ENCODE assay signal across 8 cellular contexts in the genomic region with DNA sequence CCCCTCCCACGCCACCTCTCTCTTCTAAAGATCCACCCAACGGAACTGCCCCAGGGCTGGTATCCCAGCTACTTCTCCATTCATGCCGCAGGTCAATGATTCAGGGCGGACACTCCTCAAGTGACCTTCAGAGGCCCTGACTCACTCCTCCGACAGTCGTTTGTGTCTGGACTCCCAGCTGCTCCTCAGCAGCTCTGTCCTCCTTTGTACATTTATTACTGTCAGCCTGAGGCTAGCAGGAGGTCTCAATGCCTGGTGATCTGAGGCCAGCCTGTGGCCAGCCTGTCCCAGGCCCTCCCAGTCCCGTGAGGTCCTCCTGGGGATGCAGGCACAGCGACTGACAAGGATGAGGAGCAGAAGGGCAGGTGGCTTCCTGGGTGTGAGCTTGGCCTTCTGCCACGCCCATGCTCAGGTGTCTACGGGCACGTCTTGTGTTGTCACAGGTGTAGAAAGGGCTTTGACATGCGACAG. TPM values are rescaled to one million over a fixed set of nuclear protein-coding genes. Genes with fewer than 3 reads are reported as not detected.
DNase-seq lines count a peak whose midpoint lies in the region; ATAC-seq, FAIRE-seq and TF ChIP-seq lines count a peak whose summit lies in the region.
"Not testable (repeated sequence)": the region's sequence is repeated elsewhere in the genome, so short reads cannot be mapped to it uniquely, and the experiment has no call there.

No MANE protein-coding gene starts in this region.

- not testable (repeated sequence) for H3K27me3 Mint-ChIP-seq in astrocyte (ENCODE audit: low read depth, unreplicated experiment); nephron progenitor cell (ENCODE audit: low read depth, poor library complexity)

- not testable (repeated sequence) for H2AFZ ChIP-seq in HCT116 (ENCODE audit: low read depth, low read length, poor library complexity, severe bottlenecking); PC-3 (ENCODE audit: low read length); astrocyte (ENCODE audit: low read depth, low read length)

- TF ChIP-seq EP300 in transverse colon (IDR thresholded peaks at IDR 0.05; ENCODE audit: low read depth) = not testable (repeated sequence)

- peak overlapping the region; percentile 33; the same call in 1 of the 2 replicates for H3K27ac ChIP-seq in HCT116 (ENCODE audit: low read depth, low read length)
- H3K27ac ChIP-seq in PC-3 (ENCODE audit: low read length) = peak overlapping the region; percentile 95
- not testable (repeated sequence) for H3K27ac ChIP-seq in astrocyte (ENCODE audit: low read depth, low read length); transverse colon

- TF ChIP-seq RAD21 in HCT116 (IDR thresholded peaks at IDR 0.05; ENCODE audit: low read depth) = not testable (repeated sequence)

- H3K36me3 Mint-ChIP-seq in astrocyte (ENCODE audit: low read depth, unreplicated experiment); nephron progenitor cell (ENCODE audit: low read depth): not testable (repeated sequence)

- H4K20me1 ChIP-seq in HCT116 (ENCODE audit: insufficient read depth); PC-3 (ENCODE audit: low read length); astrocyte (ENCODE audit: insufficient read depth, low read length): not testable (repeated sequence)

- H3K9me2 ChIP-seq in HCT116 (ENCODE audit: insufficient read depth); PC-3 (replicated peaks; ENCODE audit: low read length): not testable (repeated sequence)

- intact Hi-C loops in HCT116 (cut with micrococcal nuclease) = loop anchor here (2.0 kb wide), 1 partner anchor 23 kb away; a partner anchor contains a TSS
- intact Hi-C loops in PC-3 (cut with micrococcal nuclease); transverse colon (cut with DNase I; ENCODE audit: low total_unique reads): not testable (repeated sequence)

- POLR2A ChIA-PET in HCT116 (lab: Charles Lee); PC-3 (lab: Charles Lee; ENCODE audit: unreplicated experiment): not testable (repeated sequence)

- not testable (repeated sequence) for H3K36me3 ChIP-seq in HCT116 (ENCODE audit: control insufficient read depth in 1 of 2, insufficient read depth in 2 of 2, low read length in 2 of 2); PC-3 (ENCODE audit: low read depth, low read length); astrocyte (ENCODE audit: insufficient read depth, low read length); transverse colon

- H3K27me3 ChIP-seq in HCT116 (ENCODE audit: insufficient read depth, low read length); PC-3 (ENCODE audit: low read length); astrocyte (ENCODE audit: insufficient read depth, low read length); transverse colon: not testable (repeated sequence)

- H3K4me1 ChIP-seq in HCT116 (ENCODE audit: control insufficient read depth in 1 of 2, insufficient read depth in 2 of 2, low read length in 2 of 2) (peaks cover 27 to 29% of the 10 kb centered on the region in 2 experiments), PC-3 (ENCODE audit: insufficient read depth, low read length) (peaks cover 29% of the 10 kb centered on the region), transverse colon (peaks cover 5 to 22% (median 14%) of the 10 kb centered on the region in 4 donors)
- not testable (repeated sequence) for H3K4me1 ChIP-seq in astrocyte (ENCODE audit: insufficient read depth, low read length)

- RAD21 ChIA-PET in HCT116 (lab: Charles Lee; ENCODE audit: low non-redundant PET in 1 of 2, low total read pairs in 2 of 2, uncharacterized antibody in 2 of 2, unreplicated experiment in 2 of 2) = not testable (repeated sequence)

- CTCF ChIA-PET in HCT116 (lab: Charles Lee) = interaction anchor here (0.7 kb wide), 1 partner anchor 29 kb away, joined by 3 read pairs; no protein-coding TSS in a partner anchor
- CTCF ChIA-PET in PC-3 (lab: Charles Lee) = not testable (repeated sequence)

- peak overlapping the region in 1 of 2 experiments; percentile 20; a peak in 1 of 4 replicates for H3K4me3 ChIP-seq in HCT116 (replicated peaks in 1 of 2; ENCODE audit: low read depth in 1 of 2, low read length in 2 of 2)
- peak overlapping the region; percentile 35; the same call in 1 of the 2 replicates for H3K4me3 ChIP-seq in PC-3 (ENCODE audit: low read length)
- H3K4me3 ChIP-seq in astrocyte (ENCODE audit: insufficient read depth, low read depth, low read length); transverse colon: not testable (repeated sequence)

- not testable (repeated sequence) for TF ChIP-seq POLR2A in HCT116 (IDR thresholded peaks at IDR 0.05; ENCODE audit: borderline replicate concordance, extremely low read depth, insufficient read depth, insufficient read length); transverse colon (IDR thresholded peaks at IDR 0.05)

- H3K79me2 ChIP-seq in HCT116 (ENCODE audit: insufficient read depth, low read length); PC-3 (ENCODE audit: low read length); astrocyte (ENCODE audit: insufficient read depth, low read length): not testable (repeated sequence)

- not testable (repeated sequence) for FAIRE-seq in astrocyte (lab: Jason Lieb, UNC)

- 74% methylated on average over 11 of the region's 12 CpGs; no CpG with 5 or more reads in 1 of the 2 donors for WGBS in transverse colon (ENCODE audit: low coverage in 1 of 2), 2 donors

- peak; percentile 46 for ATAC-seq in HCT116
- not testable (repeated sequence) for ATAC-seq in PC-3

- H3K4me1 Mint-ChIP-seq in astrocyte (ENCODE audit: low read depth, unreplicated experiment) (peaks cover 21% of the 10 kb centered on the region), nephron progenitor cell (peaks cover 75% of the 10 kb centered on the region)

- H3K9me3 ChIP-seq in HCT116 (ENCODE audit: control insufficient read depth in 1 of 2, insufficient read depth in 1 of 2, low read depth in 1 of 2, low read length in 2 of 2); PC-3 (ENCODE audit: low read length); astrocyte (ENCODE audit: insufficient read depth, low read depth, low read length); transverse colon: not testable (repeated sequence)

- H3K27ac Mint-ChIP-seq in astrocyte (ENCODE audit: unreplicated experiment) = peak overlapping the region; percentile 72
- H3K27ac Mint-ChIP-seq in nephron progenitor cell = peak overlapping the region; percentile 81

- DNase-seq in COR-L47 (lab: John Stamatoyannopoulos, UW) = peak; percentile 28
- peak; percentile 61 for DNase-seq in HCT116 (ENCODE audit: low read depth, low spot score)
- DNase-seq in NCI-H2107 treated with DMSO at 0.1 percent for 48 hours (lab: John Stamatoyannopoulos, UW; ENCODE audit: unreplicated experiment) = peak; percentile 40
- peak; percentile 66 for DNase-seq in PC-3
- not testable (repeated sequence) for DNase-seq in astrocyte (ENCODE audit: low read depth); nephron progenitor cell
- DNase-seq in foreskin melanocyte = peak; percentile 84
- DNase-seq in transverse colon = peak; percentile 62

- in situ Hi-C loops in transverse colon (cut with MboI; ENCODE audit: low pct_ligation_motif_present in 1 of 4, low pct_unique_long_range_greater_than_20kb in 1 of 4, low sequenced_read_pairs in 3 of 4) = not testable (repeated sequence)

- not testable (repeated sequence) for H3F3A ChIP-seq in PC-3 (ENCODE audit: low read length, unreplicated experiment)

- not testable (repeated sequence) for H3K4me3 Mint-ChIP-seq in astrocyte (ENCODE audit: unreplicated experiment); nephron progenitor cell

- H3K4me2 ChIP-seq in HCT116 (ENCODE audit: low read length) = peak overlapping the region; percentile 73
- H3K4me2 ChIP-seq in PC-3 (ENCODE audit: low read length) = peak overlapping the region; percentile 74
- not testable (repeated sequence) for H3K4me2 ChIP-seq in astrocyte (ENCODE audit: low read length)

- not testable (repeated sequence) for H3K9me3 Mint-ChIP-seq in astrocyte (ENCODE audit: unreplicated experiment); nephron progenitor cell

- not testable (repeated sequence) for BruUV-seq in HCT116 (replicated peaks; lab: Mats Ljungman, UMichigan); PC-3 (replicated peaks; lab: Mats Ljungman, UMichigan)

- not testable (repeated sequence) for TF ChIP-seq CTCF in HCT116 (IDR thresholded peaks at IDR 0.05 in 2 of 3, conservative IDR thresholded peaks at IDR 0.05 in 1 of 3; ENCODE audit: borderline replicate concordance in 1 of 3, insufficient read depth in 1 of 3, low read depth in 2 of 3, low read length in 2 of 3); PC-3 (conservative IDR thresholded peaks at IDR 0.05; ENCODE audit: low read depth, low read length); astrocyte (IDR thresholded peaks at IDR 0.05; ENCODE audit: insufficient read depth, low read depth, low read length); nephron progenitor cell (IDR thresholded peaks at IDR 0.05); transverse colon (IDR thresholded peaks at IDR 0.05)

- not testable (repeated sequence) for H3K9ac ChIP-seq in HCT116 (ENCODE audit: low read length); astrocyte (ENCODE audit: low read length)
- H3K9ac ChIP-seq in PC-3 (ENCODE audit: low read length) = peak overlapping the region; percentile 70

TF ChIP-seq in HCT116, 20 proteins besides CTCF, POLR2A, EP300 and RAD21 (continues in another document):
- TF ChIP-seq SP1 (IDR thresholded peaks at IDR 0.05; ENCODE audit: low read depth) (peak; percentile 40; the same call in 1 of the 2 replicates), TCF7L2 (IDR thresholded peaks at IDR 0.05; ENCODE audit: borderline replicate concordance, extremely low read depth, insufficient read depth, insufficient read length) (peak; percentile 39), JUND (IDR thresholded peaks at IDR 0.05) (peak; percentile 31; the same call in 1 of the 2 replicates), CBX3 (IDR thresholded peaks at IDR 0.05; ENCODE audit: low read depth) (peak; percentile 9; the same call in 1 of the 2 replicates)
- TF ChIP-seq, protein P1, sequence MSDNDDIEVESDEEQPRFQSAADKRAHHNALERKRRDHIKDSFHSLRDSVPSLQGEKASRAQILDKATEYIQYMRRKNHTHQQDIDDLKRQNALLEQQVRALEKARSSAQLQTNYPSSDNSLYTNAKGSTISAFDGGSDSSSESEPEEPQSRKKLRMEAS (IDR thresholded peaks at IDR 0.05) = peak; percentile 55; the same call in 1 of the 2 replicates

RNA-seq across cellular contexts. Expression of a gene that starts 24.2 kb away (rescaled TPM):
- total RNA-seq in HCT116 (2021; ENCODE audit: unreplicated experiment) (18.6 TPM), PC-3 (2014; rRNA removed) (15.5 and 17.2 TPM in 2 replicates), astrocyte (11.7 and 12.7 TPM in 2 replicates), transverse colon (10 to 100 TPM; 36.7 to 75.8 (median 56.9) TPM)
- 14.1 and 15.5 TPM in 2 replicates for polyA plus RNA-seq in HCT116 (2012)
